23 cellular contexts compared by ENCODE assay signal in genomic region chr18:62558015-62558663, GRCh38. TPM values are rescaled to one million over a fixed set of nuclear protein-coding genes. Genes with fewer than 3 reads are reported as not detected.
DNase-seq lines count a peak whose midpoint lies in the region; ATAC-seq lines count a peak whose summit lies in the region.
"Had no signal": no experiment of that assay in that cellular context is flagged by ENCODE, and none has a peak within 500 bp of the region (broad histone marks: within the 10 kb centered on the region; RNA-seq: fewer than 3 reads in every experiment).

No MANE protein-coding gene starts in this region.

- peaks cover 18 to 32% (median 25%) of the 10 kb centered on the region in 3 donors for H3K4me1 Mint-ChIP-seq in naive B cell

- peak overlapping the region in 1 of 8 donors; percentile 10 for H3K4me3 Mint-ChIP-seq in naive B cell
- H3K4me3 Mint-ChIP-seq: central memory CD8-positive, alpha-beta T cell; natural killer cell treated with Interleukin-12 subunit alpha and Interleukin-12 subunit beta and Interleukin-15 and Interleukin-18, amount 100 ng/mL, for 72 hours; T-helper 2 cell treated with Interferon-gamma antibody and Interleukin-4, amounts not matched to agents 5 μg/mL and 100 μg/mL, for 36 hours had no signal

- ATAC-seq in GM18867 (IDR thresholded peaks at IDR 0.05; ENCODE audit: unreplicated experiment) (peak; percentile 60), GM21390 (IDR thresholded peaks at IDR 0.05; ENCODE audit: unreplicated experiment) (peak; percentile 62), HG03103 (IDR thresholded peaks at IDR 0.05; ENCODE audit: low read depth, unreplicated experiment) (peak; percentile 62), naive B cell (ENCODE audit: low read depth in 2 of 2) (peak; percentile 64 to 74)
- ATAC-seq: activated CD4-positive, CD25-positive, alpha-beta regulatory T cell treated with anti-CD3 and anti-CD28 coated beads, Interleukin-2, amount 50 U/mL, for 24 hours; heart right ventricle; natural killer cell treated with Interleukin-12 subunit alpha and Interleukin-12 subunit beta and Interleukin-15 and Interleukin-18, amount 100 ng/mL, for 72 hours; PC-3 had no signal

- peak overlapping the region in 1 of 6 donors; percentile 62 for H3K27ac Mint-ChIP-seq in naive B cell
- H3K27ac Mint-ChIP-seq: natural killer cell treated with Interleukin-12 subunit alpha and Interleukin-12 subunit beta and Interleukin-15 and Interleukin-18, amount 100 ng/mL, for 72 hours; T-helper 2 cell treated with Interferon-gamma antibody and Interleukin-4, amounts not matched to agents 5 μg/mL and 100 μg/mL, for 36 hours had no signal

- no peak for DNase-seq in naive B cell
- DNase-seq in NK-92 treated with Interleukin-12 subunit alpha and Interleukin-12 subunit beta, amount 100 ng/mL, for 24 hours (lab: John Stamatoyannopoulos, UW): no peak
- DNase-seq in AG08395 (ENCODE audit: low spot score): no peak
- no peak for DNase-seq in NCI-H748 (lab: John Stamatoyannopoulos, UW; ENCODE audit: unreplicated experiment)
- DNase-seq: activated effector memory CD4-positive, alpha-beta T cell treated with Interleukin-2 at 50 U/mL for 16 hours; amniotic stem cell; BE2C; heart right ventricle; IMR-90; kidney; mesendoderm; NCI-H2029 treated with DMSO at 0.1 percent for 48 hours; NCI-H510A; PC-3; posterior cingulate gyrus; stimulated activated CD4-positive, alpha-beta T cell treated with anti-CD3 and anti-CD28 coated beads, Interleukin-2, amount 100 ng/mL, for 48 hours had no signal

- peaks cover 43 to 50% of the 10 kb centered on the region in 2 donors for H3K36me3 Mint-ChIP-seq in naive B cell

- no peaks in the 10 kb centered on the region for H3K27me3 Mint-ChIP-seq in naive B cell
- H3K27me3 Mint-ChIP-seq: central memory CD8-positive, alpha-beta T cell; natural killer cell treated with Interleukin-12 subunit alpha and Interleukin-12 subunit beta and Interleukin-15 and Interleukin-18, amount 100 ng/mL, for 72 hours had no signal

- H3K9me3 Mint-ChIP-seq in naive B cell: no peaks in the 10 kb centered on the region
- H3K9me3 Mint-ChIP-seq: central memory CD8-positive, alpha-beta T cell; natural killer cell treated with Interleukin-12 subunit alpha and Interleukin-12 subunit beta and Interleukin-15 and Interleukin-18, amount 100 ng/mL, for 72 hours; T-helper 2 cell treated with Interferon-gamma antibody and Interleukin-4, amounts not matched to agents 5 μg/mL and 100 μg/mL, for 36 hours had no signal

RNA-seq across cellular contexts. Expression of gene ZCCHC2, which starts 35.3 kb away (rescaled TPM):
- polyA plus RNA-seq in naive B cell (ENCODE audit: low read depth in 6 of 6): 1 to 10 TPM in 5 of 6 donors, not detected in 1; 2.5 to 4.6 (median 2.8) TPM
